14 cellular contexts compared by ENCODE assay signal in the genomic region with DNA sequence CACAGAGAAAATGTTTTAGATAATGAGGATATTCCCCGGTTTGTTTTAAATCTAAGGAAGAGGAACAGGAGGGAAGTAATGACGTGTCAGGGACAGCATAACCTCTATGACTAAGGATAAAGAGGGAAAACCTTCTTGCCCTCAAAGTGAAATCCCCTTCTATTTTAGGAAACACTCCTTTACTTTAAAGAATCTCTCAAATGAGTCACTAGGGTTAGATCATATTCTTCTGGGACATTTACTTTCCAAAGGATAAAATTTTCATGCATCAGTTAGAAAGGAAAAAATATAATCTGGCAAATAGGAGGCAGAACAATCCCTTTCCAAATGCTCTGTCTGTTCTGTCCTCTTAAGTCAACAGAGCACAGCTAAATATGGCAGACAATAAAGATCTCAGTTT. TPM values are rescaled to one million over a fixed set of nuclear protein-coding genes. Genes with fewer than 3 reads are reported as not detected.
DNase-seq lines count a peak whose midpoint lies in the region; ATAC-seq and TF ChIP-seq lines count a peak whose summit lies in the region.
"Had no signal": no experiment of that assay in that cellular context is flagged by ENCODE, and none has a peak within 500 bp of the region (broad histone marks: within the 10 kb centered on the region; RNA-seq: fewer than 3 reads in every experiment).

No MANE protein-coding gene starts in this region.

- H3K4me3 ChIP-seq in mammary epithelial cell (replicated peaks in 1 of 3; ENCODE audit: insufficient read depth in 1 of 3, low read depth in 2 of 3, low read length in 3 of 3) = no peak overlapping the region
- no peak overlapping the region for H3K4me3 ChIP-seq in BE2C (ENCODE audit: low read depth, low read length)
- H3K4me3 ChIP-seq: adrenal gland, hepatocyte had no signal

- intact Hi-C loops in mammary epithelial cell (cut with micrococcal nuclease) = loop anchor here (10.0 kb wide), 1 partner anchor 175 kb away; no protein-coding TSS in a partner anchor

- no peak overlapping the region for H3K27ac ChIP-seq in mammary epithelial cell (ENCODE audit: insufficient read depth, low read depth, low read length)
- H3K27ac ChIP-seq: adrenal gland, hepatocyte had no signal

- no peak for ATAC-seq in GM19452 (IDR thresholded peaks at IDR 0.05; ENCODE audit: unreplicated experiment)
- ATAC-seq: naive thymus-derived CD4-positive, alpha-beta T cell had no signal

- DNase-seq in AG08395 (ENCODE audit: low spot score) = peak; percentile 80
- peak; percentile 12 for DNase-seq in HPDE6-E6E7 (ENCODE audit: extremely low spot score)
- DNase-seq in mammary epithelial cell = peak; percentile 80
- peak; percentile 94 for DNase-seq in kidney glomerular epithelial cell (lab: John Stamatoyannopoulos, UW)
- no peak for DNase-seq in BE2C
- DNase-seq in NCI-H1048 (lab: John Stamatoyannopoulos, UW) = no peak
- no peak for DNase-seq in progenitor cell of endocrine pancreas (ENCODE audit: low spot score, unreplicated experiment)
- DNase-seq: activated CD4-positive, alpha-beta memory T cell treated with anti-CD3 and anti-CD28 coated beads for 36 hours; adrenal gland; naive thymus-derived CD4-positive, alpha-beta T cell; NCI-H2029 treated with DMSO at 0.1 percent for 48 hours; stimulated activated CD4-positive, alpha-beta T cell treated with anti-CD3 and anti-CD28 coated beads, Interleukin-4, amount 100 ng/mL, for 1 hour had no signal

- H3K9me3 Mint-ChIP-seq in progenitor cell of endocrine pancreas (ENCODE audit: low read depth) = peaks cover 10% of the 10 kb centered on the region
- H3K9me3 Mint-ChIP-seq: activated CD4-positive, alpha-beta memory T cell treated with anti-CD3 and anti-CD28 coated beads for 36 hours had no signal

- H3K9ac ChIP-seq in mammary epithelial cell (ENCODE audit: insufficient read depth, low read length) = no peak overlapping the region

- H2AFZ ChIP-seq in mammary epithelial cell (ENCODE audit: low read depth, low read length) = no peak overlapping the region
- H2AFZ ChIP-seq: hepatocyte had no signal

- H4K20me1 ChIP-seq in mammary epithelial cell (ENCODE audit: insufficient read depth, low read length) = no peaks in the 10 kb centered on the region

- BruUV-seq in mammary epithelial cell (replicated peaks; lab: Mats Ljungman, UMichigan) = no TSS peak

- H3K27me3 Mint-ChIP-seq in progenitor cell of endocrine pancreas = no peaks in the 10 kb centered on the region
- H3K27me3 Mint-ChIP-seq: activated CD4-positive, alpha-beta memory T cell treated with anti-CD3 and anti-CD28 coated beads for 36 hours had no signal

- H3K4me2 ChIP-seq in mammary epithelial cell (ENCODE audit: insufficient read depth, low read depth, low read length) = peak overlapping the region; percentile 2
- H3K4me2 ChIP-seq: hepatocyte had no signal

- no peaks in the 10 kb centered on the region for H3K9me3 ChIP-seq in mammary epithelial cell (replicated peaks; ENCODE audit: insufficient read depth, low read length)
- no peaks in the 10 kb centered on the region for H3K9me3 ChIP-seq in BE2C
- H3K9me3 ChIP-seq: adrenal gland had no signal

- H3K27me3 ChIP-seq in mammary epithelial cell (ENCODE audit: insufficient read depth, low read length) (no peaks in the 10 kb centered on the region), BE2C (no peaks in the 10 kb centered on the region)
- H3K27me3 ChIP-seq: adrenal gland, hepatocyte had no signal

- H3K36me3 ChIP-seq in mammary epithelial cell (ENCODE audit: insufficient read depth, low read length) = no peaks in the 10 kb centered on the region
- no peaks in the 10 kb centered on the region for H3K36me3 ChIP-seq in BE2C
- H3K36me3 ChIP-seq: adrenal gland had no signal

- 21% methylated on average over 2 of the region's 2 CpGs for WGBS in mammary epithelial cell (ENCODE audit: low coverage, missing lambda C conversion rate)

- peaks cover 4% of the 10 kb centered on the region for H3K36me3 Mint-ChIP-seq in progenitor cell of endocrine pancreas (ENCODE audit: insufficient read depth)
- H3K36me3 Mint-ChIP-seq: activated CD4-positive, alpha-beta memory T cell treated with anti-CD3 and anti-CD28 coated beads for 36 hours; naive thymus-derived CD4-positive, alpha-beta T cell had no signal

- in situ Hi-C loops in mammary epithelial cell (cut with MboI; ENCODE audit: low sequenced_read_pairs in 2 of 2) = no loop called here

- dilution Hi-C loops in mammary epithelial cell (cut with HindIII; ENCODE audit: low sequenced_read_pairs) = no loop called here

- no peak overlapping the region for H3K27ac Mint-ChIP-seq in progenitor cell of endocrine pancreas
- H3K27ac Mint-ChIP-seq: activated CD4-positive, alpha-beta memory T cell treated with anti-CD3 and anti-CD28 coated beads for 36 hours; naive thymus-derived CD4-positive, alpha-beta T cell had no signal

- H3K4me3 Mint-ChIP-seq in progenitor cell of endocrine pancreas (ENCODE audit: low read depth) = no peak overlapping the region
- H3K4me3 Mint-ChIP-seq: activated CD4-positive, alpha-beta memory T cell treated with anti-CD3 and anti-CD28 coated beads for 36 hours; naive thymus-derived CD4-positive, alpha-beta T cell had no signal

- H3K4me1 ChIP-seq in mammary epithelial cell (ENCODE audit: insufficient read depth, low read length) (peaks cover 8% of the 10 kb centered on the region), BE2C (no peaks in the 10 kb centered on the region)
- H3K4me1 ChIP-seq: adrenal gland had no signal

- CTCF ChIA-PET in mammary epithelial cell (lab: Charles Lee; ENCODE audit: low non-redundant PET) = no interaction called here

- H3K79me2 ChIP-seq in mammary epithelial cell (ENCODE audit: insufficient read depth, low read length) = no peaks in the 10 kb centered on the region
- H3K79me2 ChIP-seq: hepatocyte had no signal

- no peak for TF ChIP-seq CTCF in mammary epithelial cell (conservative IDR thresholded peaks at IDR 0.05 in 1 of 2, IDR thresholded peaks at IDR 0.05 in 1 of 2; ENCODE audit: extremely low read depth in 1 of 2, insufficient read depth in 1 of 2, low read depth in 1 of 2, low read length in 2 of 2)
- TF ChIP-seq CTCF in BE2C (IDR thresholded peaks at IDR 0.05; ENCODE audit: low read depth, low read length) = no peak
- no peak for TF ChIP-seq CTCF in progenitor cell of endocrine pancreas (IDR thresholded peaks at IDR 0.05; ENCODE audit: unreplicated experiment)

- H3K4me1 Mint-ChIP-seq in progenitor cell of endocrine pancreas (ENCODE audit: low read depth) = peaks cover 2% of the 10 kb centered on the region

RNA-seq across cellular contexts. Expression of a gene that starts 43.2 kb away (rescaled TPM):
- total RNA-seq in mammary epithelial cell = 10 to 100 TPM; 37.3 to 47.9 TPM
- polyA plus RNA-seq in mammary epithelial cell = 48.5 TPM
- 34.9 TPM for polyA minus RNA-seq in mammary epithelial cell
- 0.80 TPM for polyA plus RNA-seq in BE2C (2012; ENCODE audit: insufficient read depth, insufficient read length, low read depth)
- 32.5 and 41.5 TPM in 2 replicates for total RNA-seq in progenitor cell of endocrine pancreas

Comparison
In these comparisons a context has a peak if more than half of its experiments do, and no peak if none do; other contexts are left out.
1. DNase-seq: peak in AG08395 (single experiment), HPDE6-E6E7 (single experiment), mammary epithelial cell (single experiment) and kidney glomerular epithelial cell (single experiment); none in BE2C (single experiment), NCI-H1048 (single experiment) and progenitor cell of endocrine pancreas (single experiment).